ENCODE assay signal across 9 cellular contexts in the genomic region with DNA sequence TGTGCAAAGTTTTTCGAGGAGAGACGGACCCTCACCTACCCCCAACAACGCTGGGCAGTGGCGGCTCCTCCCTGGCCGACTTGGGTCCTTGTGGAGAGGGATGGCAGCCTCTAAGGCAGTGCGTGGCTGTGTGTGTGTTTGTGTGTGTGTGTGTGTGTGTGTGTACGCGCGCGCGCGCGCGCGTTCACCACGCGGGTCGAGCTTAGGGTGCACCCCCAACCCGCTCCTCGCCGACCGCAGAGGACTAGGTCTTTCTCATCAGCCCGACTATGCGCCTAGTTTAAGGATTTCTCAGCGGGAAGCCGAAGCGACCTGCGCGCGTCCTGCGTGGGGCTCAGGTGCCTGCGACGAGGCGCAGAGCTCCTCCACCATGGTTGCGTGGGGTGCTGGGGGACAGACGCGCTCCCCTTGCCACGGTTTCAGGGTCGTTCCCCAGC. TPM values are rescaled to one million over a fixed set of nuclear protein-coding genes. Genes with fewer than 3 reads are reported as not detected.
DNase-seq lines count a peak whose midpoint lies in the region; ATAC-seq lines count a peak whose summit lies in the region.
"Had no signal": no experiment of that assay in that cellular context is flagged by ENCODE, and none has a peak within 500 bp of the region (broad histone marks: within the 10 kb centered on the region; RNA-seq: fewer than 3 reads in every experiment).

No MANE protein-coding gene starts in this region.

- DNase-seq in NCI-H146 (lab: John Stamatoyannopoulos, UW) (peak; percentile 53), NCI-H146 treated with DMSO at 0.1 percent for 48 hours (lab: John Stamatoyannopoulos, UW; ENCODE audit: unreplicated experiment) (no peak), right cardiac atrium (peak in 2 of 3 donors; percentile 64 to 73), retina (peak; percentile 79), dedifferentiated amniotic fluid mesenchymal stem cell (ENCODE audit: extremely low spot score) (no peak), DMS153 treated with DMSO at 0.1 percent for 48 hours (lab: John Stamatoyannopoulos, UW; ENCODE audit: unreplicated experiment) (no peak)
- no peak for DNase-seq in activated T-helper 2 cell treated with anti-CD3 and anti-CD28 coated beads, Interferon-gamma antibody, Interleukin-2, Interleukin-4, amounts not matched to agents 10 μg/mL and 5 μg/mL and 100 μg/mL, durations not matched to agents 14 hours and 24 hours and 36 hours (ENCODE audit: low spot score)
- DNase-seq: DND-41 had no signal

- intact Hi-C loops in activated T-helper 2 cell treated with anti-CD3 and anti-CD28 coated beads, Interferon-gamma antibody, Interleukin-2, Interleukin-4, amounts not matched to agents 10 μg/mL and 5 μg/mL and 100 μg/mL, durations not matched to agents 14 hours and 24 hours and 36 hours (cut with micrococcal nuclease) = no loop called here
- intact Hi-C loops in right cardiac atrium (cut with DNase I) = loop anchor here in 1 of 4 donors (5.0 kb wide), 1 partner anchor 53 kb away; no protein-coding TSS in a partner anchor

- H3K9me3 Mint-ChIP-seq in activated T-helper 2 cell treated with anti-CD3 and anti-CD28 coated beads, Interferon-gamma antibody, Interleukin-2, Interleukin-4, amounts not matched to agents 10 μg/mL and 5 μg/mL and 100 μg/mL, durations not matched to agents 14 hours and 24 hours and 36 hours = no peaks in the 10 kb centered on the region

- H3K4me3 Mint-ChIP-seq in activated T-helper 2 cell treated with anti-CD3 and anti-CD28 coated beads, Interferon-gamma antibody, Interleukin-2, Interleukin-4, amounts not matched to agents 10 μg/mL and 5 μg/mL and 100 μg/mL, durations not matched to agents 14 hours and 24 hours and 36 hours (ENCODE audit: low read depth) = peak overlapping the region; percentile 69

- peak overlapping the region; percentile 89 for H3K4me3 ChIP-seq in right cardiac atrium (ENCODE audit: low read length)

- H3K27me3 ChIP-seq in right cardiac atrium (ENCODE audit: control insufficient read depth, insufficient read depth) = no peaks in the 10 kb centered on the region

- peak overlapping the region; percentile 86 for H3K27ac ChIP-seq in right cardiac atrium (ENCODE audit: low read length)

- H3K4me1 Mint-ChIP-seq in activated T-helper 2 cell treated with anti-CD3 and anti-CD28 coated beads, Interferon-gamma antibody, Interleukin-2, Interleukin-4, amounts not matched to agents 10 μg/mL and 5 μg/mL and 100 μg/mL, durations not matched to agents 14 hours and 24 hours and 36 hours (ENCODE audit: low read depth) = peaks cover 5% of the 10 kb centered on the region

- WGBS in right cardiac atrium = under 1% methylated on average over 39 of the region's 39 CpGs

- H3K9me3 ChIP-seq in right cardiac atrium (ENCODE audit: control insufficient read depth, low read length) = no peaks in the 10 kb centered on the region

- peaks cover 72% of the 10 kb centered on the region for H3K27me3 Mint-ChIP-seq in activated T-helper 2 cell treated with anti-CD3 and anti-CD28 coated beads, Interferon-gamma antibody, Interleukin-2, Interleukin-4, amounts not matched to agents 10 μg/mL and 5 μg/mL and 100 μg/mL, durations not matched to agents 14 hours and 24 hours and 36 hours (ENCODE audit: low read depth)

- H3K4me1 ChIP-seq in right cardiac atrium (ENCODE audit: control insufficient read depth, insufficient read depth, low read length) = peaks cover 8% of the 10 kb centered on the region

- ATAC-seq in right cardiac atrium = peak; percentile 10 to 14
- ATAC-seq in GM19035 (IDR thresholded peaks at IDR 0.05; ENCODE audit: unreplicated experiment) = no peak

- H3K36me3 Mint-ChIP-seq in activated T-helper 2 cell treated with anti-CD3 and anti-CD28 coated beads, Interferon-gamma antibody, Interleukin-2, Interleukin-4, amounts not matched to agents 10 μg/mL and 5 μg/mL and 100 μg/mL, durations not matched to agents 14 hours and 24 hours and 36 hours (ENCODE audit: low read depth) = no peaks in the 10 kb centered on the region

- no peak overlapping the region for H3K27ac Mint-ChIP-seq in activated T-helper 2 cell treated with anti-CD3 and anti-CD28 coated beads, Interferon-gamma antibody, Interleukin-2, Interleukin-4, amounts not matched to agents 10 μg/mL and 5 μg/mL and 100 μg/mL, durations not matched to agents 14 hours and 24 hours and 36 hours

RNA-seq across cellular contexts. Expression of gene SOX13, which starts 0.9 kb away (rescaled TPM):
- 0.62 and 0.71 TPM in 2 replicates for total RNA-seq in activated T-helper 2 cell treated with anti-CD3 and anti-CD28 coated beads, Interferon-gamma antibody, Interleukin-2, Interleukin-4, amounts not matched to agents 10 μg/mL and 5 μg/mL and 100 μg/mL, durations not matched to agents 14 hours and 24 hours and 36 hours
- 10 to 100 TPM; 11.4 to 17.9 (median 12.6) TPM for total RNA-seq in right cardiac atrium
- polyA plus RNA-seq in right cardiac atrium = 9.4 TPM

Comparison
In these comparisons a context has a peak if more than half of its experiments do, and no peak if none do; other contexts are left out.
1. DNase-seq: peak in NCI-H146 (single experiment), right cardiac atrium (2 of 3) and retina (single experiment); none in NCI-H146 treated with DMSO at 0.1 percent for 48 hours (single experiment), activated T-helper 2 cell treated with anti-CD3 and anti-CD28 coated beads, Interferon-gamma antibody, Interleukin-2, Interleukin-4, amounts not matched to agents 10 μg/mL and 5 μg/mL and 100 μg/mL, durations not matched to agents 14 hours and 24 hours and 36 hours (single experiment), dedifferentiated amniotic fluid mesenchymal stem cell (single experiment) and DMS153 treated with DMSO at 0.1 percent for 48 hours (single experiment).